In the genomic region with DNA sequence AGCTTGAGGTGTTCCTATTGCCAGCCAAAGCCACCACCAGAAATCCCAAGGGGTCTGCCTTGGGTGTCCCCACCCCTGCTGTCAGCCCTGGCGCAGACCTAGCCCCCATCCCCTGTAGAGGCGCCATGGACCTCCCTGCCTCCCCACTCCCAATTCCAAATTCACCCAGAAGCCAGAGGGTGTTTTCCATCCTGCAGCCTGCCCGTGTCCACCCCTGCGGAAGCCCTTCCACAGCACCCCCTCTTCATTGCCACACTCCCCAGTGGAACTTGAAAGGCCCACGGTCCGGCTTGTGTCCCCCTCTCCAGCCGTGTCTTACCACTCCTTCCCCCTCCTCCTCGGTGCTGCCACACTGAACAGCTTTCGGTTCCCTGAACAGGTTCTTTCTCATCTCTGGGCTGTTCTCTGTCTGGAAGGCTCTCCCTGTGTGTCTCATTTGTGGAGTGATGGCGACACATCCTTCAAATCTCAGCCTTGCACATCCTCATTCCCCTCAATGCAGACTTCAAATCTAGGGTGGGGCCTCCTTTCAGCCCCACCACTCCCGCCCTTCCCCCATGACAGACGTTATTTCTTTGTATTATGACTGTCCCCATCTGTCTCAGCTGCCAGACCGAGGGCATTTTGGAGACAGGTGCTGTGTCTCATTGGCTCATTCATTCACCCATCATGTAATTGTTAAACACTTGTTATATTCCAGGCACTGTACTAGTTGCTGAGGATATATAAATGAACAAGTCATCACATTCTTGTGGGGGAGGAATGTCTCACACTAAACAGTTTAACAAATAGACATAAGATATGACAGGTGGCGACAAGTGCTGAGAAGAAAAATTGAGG, we compare ENCODE assay signal across 1 cellular context.
TF ChIP-seq lines count a peak whose summit lies in the region.

No MANE protein-coding gene starts in this region.

TF ChIP-seq in A549, 52 proteins besides CTCF, POLR2A, EP300 and RAD21 (continued from another document):
- no peak for TF ChIP-seq MYC (IDR thresholded peaks at IDR 0.05; ENCODE audit: borderline replicate concordance, low read length)
- TF ChIP-seq NPAS2 (CRISPR knock-in tag; IDR thresholded peaks at IDR 0.05; ENCODE audit: borderline replicate concordance), result no peak
- TF ChIP-seq CHD4 (IDR thresholded peaks at IDR 0.05; ENCODE audit: borderline replicate concordance), result no peak
- TF ChIP-seq, protein P1, sequence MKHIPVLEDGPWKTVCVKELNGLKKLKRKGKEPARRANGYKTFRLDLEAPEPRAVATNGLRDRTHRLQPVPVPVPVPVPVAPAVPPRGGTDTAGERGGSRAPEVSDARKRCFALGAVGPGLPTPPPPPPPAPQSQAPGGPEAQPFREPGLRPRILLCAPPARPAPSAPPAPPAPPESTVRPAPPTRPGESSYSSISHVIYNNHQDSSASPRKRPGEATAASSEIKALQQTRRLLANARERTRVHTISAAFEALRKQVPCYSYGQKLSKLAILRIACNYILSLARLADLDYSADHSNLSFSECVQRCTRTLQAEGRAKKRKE (CRISPR knock-in tag; IDR thresholded peaks at IDR 0.05; ENCODE audit: low read depth), result no peak
